ENCODE assay signal across 11 cellular contexts in the genomic region with DNA sequence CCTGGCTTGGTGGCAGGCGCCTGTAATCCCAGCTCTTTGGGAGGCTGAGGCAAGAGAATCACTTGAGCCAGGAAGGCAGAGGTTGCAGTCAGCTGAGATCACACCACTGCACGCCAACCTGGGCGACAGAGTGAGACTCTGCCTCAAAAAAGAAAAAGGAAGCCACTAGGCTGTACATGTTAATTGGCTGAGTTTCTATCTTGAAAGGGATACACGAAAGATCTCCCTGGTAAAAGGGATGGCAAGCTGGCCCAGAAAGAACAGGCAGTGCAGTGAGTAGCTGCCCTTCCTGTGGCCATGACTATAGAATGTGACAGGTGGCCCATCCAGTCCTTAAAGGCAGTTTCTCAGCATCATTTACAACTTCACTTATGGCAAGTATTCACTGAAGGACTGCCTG.
DNase-seq lines count a peak whose midpoint lies in the region; ATAC-seq and TF ChIP-seq lines count a peak whose summit lies in the region.
"Had no signal": no experiment of that assay in that cellular context is flagged by ENCODE, and none has a peak within 500 bp of the region (broad histone marks: within the 10 kb centered on the region; RNA-seq: fewer than 3 reads in every experiment).

No MANE protein-coding gene starts in this region.

- no peaks in the 10 kb centered on the region for H3K9me3 Mint-ChIP-seq in activated naive CD8-positive, alpha-beta T cell treated with anti-CD3 and anti-CD28 coated beads, Interleukin-2, amount 50 U/mL, for 24 hours
- H3K9me3 Mint-ChIP-seq in stimulated activated naive B cell treated with anti-CD40 and anti-IgM and Interleukin-4, amounts not matched to agents 10 μg/mL and 1 μg/mL and 100 μg/mL, for 72 hours: peaks cover 0 to 1% of the 10 kb centered on the region in 2 donors

- no peak for TF ChIP-seq POLR2A in GM18505 (IDR thresholded peaks at IDR 0.05; ENCODE audit: borderline replicate concordance, extremely low read depth, insufficient read depth, insufficient read length)

- H3K27ac Mint-ChIP-seq in activated naive CD8-positive, alpha-beta T cell treated with anti-CD3 and anti-CD28 coated beads, Interleukin-2, amount 50 U/mL, for 24 hours: peak overlapping the region; percentile 76
- peak overlapping the region; percentile 22 for H3K27ac Mint-ChIP-seq in stimulated activated naive B cell treated with anti-CD40 and anti-IgM and Interleukin-4, amounts not matched to agents 10 μg/mL and 1 μg/mL and 100 μg/mL, for 72 hours

- peaks cover 40% of the 10 kb centered on the region for H3K4me1 ChIP-seq in effector memory CD4-positive, alpha-beta T cell (ENCODE audit: control insufficient read depth, insufficient read depth, low read length, poor library complexity, severe bottlenecking)

- H3K4me3 Mint-ChIP-seq in activated naive CD8-positive, alpha-beta T cell treated with anti-CD3 and anti-CD28 coated beads, Interleukin-2, amount 50 U/mL, for 24 hours: no peak overlapping the region
- H3K4me3 Mint-ChIP-seq in stimulated activated naive B cell treated with anti-CD40 and anti-IgM and Interleukin-4, amounts not matched to agents 10 μg/mL and 1 μg/mL and 100 μg/mL, for 72 hours: no peak overlapping the region

- H3K36me3 Mint-ChIP-seq in activated naive CD8-positive, alpha-beta T cell treated with anti-CD3 and anti-CD28 coated beads, Interleukin-2, amount 50 U/mL, for 24 hours (ENCODE audit: low read depth): peaks cover 7% of the 10 kb centered on the region
- H3K36me3 Mint-ChIP-seq in stimulated activated naive B cell treated with anti-CD40 and anti-IgM and Interleukin-4, amounts not matched to agents 10 μg/mL and 1 μg/mL and 100 μg/mL, for 72 hours: peaks cover 1 to 10% of the 10 kb centered on the region in 2 donors

- H3K27me3 ChIP-seq in effector memory CD4-positive, alpha-beta T cell (replicated peaks; ENCODE audit: control insufficient read depth, insufficient read depth, low read length, poor library complexity, severe bottlenecking): no peaks in the 10 kb centered on the region

- peaks cover 7% of the 10 kb centered on the region for H3K27me3 Mint-ChIP-seq in activated naive CD8-positive, alpha-beta T cell treated with anti-CD3 and anti-CD28 coated beads, Interleukin-2, amount 50 U/mL, for 24 hours
- peaks cover 5 to 8% of the 10 kb centered on the region in 2 donors for H3K27me3 Mint-ChIP-seq in stimulated activated naive B cell treated with anti-CD40 and anti-IgM and Interleukin-4, amounts not matched to agents 10 μg/mL and 1 μg/mL and 100 μg/mL, for 72 hours

- no peak overlapping the region for H3K27ac ChIP-seq in effector memory CD4-positive, alpha-beta T cell (ENCODE audit: insufficient read depth, low read length, poor library complexity, severe bottlenecking)
- H3K27ac ChIP-seq: RWPE1, WERI-Rb-1 had no signal

- ATAC-seq in GM18505 (IDR thresholded peaks at IDR 0.05; ENCODE audit: unreplicated experiment) (peak; percentile 54), HG03108 (IDR thresholded peaks at IDR 0.05; ENCODE audit: unreplicated experiment) (peak; percentile 49), HG02610 (IDR thresholded peaks at IDR 0.05; ENCODE audit: unreplicated experiment) (no peak), HG02870 (IDR thresholded peaks at IDR 0.05; ENCODE audit: unreplicated experiment) (no peak)
- ATAC-seq in activated naive CD8-positive, alpha-beta T cell treated with anti-CD3 and anti-CD28 coated beads, Interleukin-2, amount 50 U/mL, for 24 hours: no peak
- peak; percentile 60 to 66 for ATAC-seq in stimulated activated naive B cell treated with anti-CD40 and anti-IgM and Interleukin-4, amounts not matched to agents 10 μg/mL and 1 μg/mL and 100 μg/mL, for 72 hours (replicated peaks)

- no peak overlapping the region for H3K4me3 ChIP-seq in effector memory CD4-positive, alpha-beta T cell (ENCODE audit: insufficient read depth, low read depth, low read length, poor library complexity, severe bottlenecking)

- no peaks in the 10 kb centered on the region for H3K9me3 ChIP-seq in effector memory CD4-positive, alpha-beta T cell (ENCODE audit: control insufficient read depth, low read length)

- no peaks in the 10 kb centered on the region for H3K36me3 ChIP-seq in effector memory CD4-positive, alpha-beta T cell (ENCODE audit: control insufficient read depth, insufficient read depth, low read length)
- H3K36me3 ChIP-seq: WERI-Rb-1 had no signal

- H3K4me1 Mint-ChIP-seq in activated naive CD8-positive, alpha-beta T cell treated with anti-CD3 and anti-CD28 coated beads, Interleukin-2, amount 50 U/mL, for 24 hours: peaks cover 76% of the 10 kb centered on the region
- H3K4me1 Mint-ChIP-seq in stimulated activated naive B cell treated with anti-CD40 and anti-IgM and Interleukin-4, amounts not matched to agents 10 μg/mL and 1 μg/mL and 100 μg/mL, for 72 hours: peaks cover 27 to 53% of the 10 kb centered on the region in 2 donors

- DNase-seq in activated naive CD8-positive, alpha-beta T cell treated with anti-CD3 and anti-CD28 coated beads, Interleukin-2, amount 50 U/mL, for 24 hours: no peak
- DNase-seq in stimulated activated naive B cell treated with anti-CD40 and anti-IgM and Interleukin-4, amounts not matched to agents 10 μg/mL and 1 μg/mL and 100 μg/mL, for 72 hours: no peak
- DNase-seq in effector memory CD4-positive, alpha-beta T cell: no peak
- DNase-seq: DMS153, nucleus accumbens, WERI-Rb-1 had no signal

Comparison
In these comparisons a context has a peak if more than half of its experiments do, and no peak if none do; other contexts are left out.
1. ATAC-seq: peak in GM18505 (single experiment), HG03108 (single experiment) and stimulated activated naive B cell treated with anti-CD40 and anti-IgM and Interleukin-4, amounts not matched to agents 10 μg/mL and 1 μg/mL and 100 μg/mL, for 72 hours (2 of 2); none in activated naive CD8-positive, alpha-beta T cell treated with anti-CD3 and anti-CD28 coated beads, Interleukin-2, amount 50 U/mL, for 24 hours (single experiment), HG02610 (single experiment) and HG02870 (single experiment).